In genomic region chr11:68140496-68141246, GRCh38 we compare ENCODE assay signal across 14 cellular contexts. TPM values are rescaled to one million over a fixed set of nuclear protein-coding genes. Genes with fewer than 3 reads are reported as not detected.
DNase-seq lines count a peak whose midpoint lies in the region; ATAC-seq, FAIRE-seq and TF ChIP-seq lines count a peak whose summit lies in the region.
"Had no signal": no experiment of that assay in that cellular context is flagged by ENCODE, and none has a peak within 500 bp of the region (broad histone marks: within the 10 kb centered on the region; RNA-seq: fewer than 3 reads in every experiment).

No MANE protein-coding gene starts in this region.

- H3K4me3 ChIP-seq in Panc1 (ENCODE audit: low read depth in 2 of 2, low read length in 2 of 2) (no peak overlapping the region), MM.1S (ENCODE audit: low read length) (no peak overlapping the region), left ventricle myocardium inferior (no peak overlapping the region)
- H3K4me3 ChIP-seq: transverse colon had no signal

- TF ChIP-seq CTCF in C4-2B (conservative IDR thresholded peaks at IDR 0.05) = no peak
- no peak for TF ChIP-seq CTCF in Panc1 (IDR thresholded peaks at IDR 0.05)
- TF ChIP-seq CTCF in MM.1S (IDR thresholded peaks at IDR 0.05; ENCODE audit: low read length) = no peak
- TF ChIP-seq CTCF in left ventricle myocardium inferior (IDR thresholded peaks at IDR 0.05; ENCODE audit: borderline replicate concordance) = no peak
- no peak for TF ChIP-seq CTCF in D721Med (IDR thresholded peaks at IDR 0.05; ENCODE audit: insufficient read depth, missing control alignments)

- DNase-seq in NAMALWA (ENCODE audit: low spot score) = peak; percentile 53
- no peak for DNase-seq in Panc1 (ENCODE audit: low read depth, low spot score)
- DNase-seq in MM.1S = no peak
- DNase-seq in left ventricle myocardium inferior = no peak
- DNase-seq in D721Med (ENCODE audit: insufficient read length, low spot score) = no peak
- DNase-seq in iPS-NIHi7 (ENCODE audit: extremely low spot score) = no peak
- DNase-seq: activated CD4-positive, alpha-beta T cell treated with anti-CD3 and anti-CD28 coated beads, Interleukin-2, amount 50 U/mL, for 4 hours; left ventricle myocardium superior; MV-4-11; natural killer cell; SHP77 treated with DMSO at 0.1 percent for 48 hours; transverse colon had no signal

- no TSS peak for BruUV-seq in Panc1 (replicated peaks; lab: Mats Ljungman, UMichigan)

- H2AFZ ChIP-seq in MM.1S (ENCODE audit: low read length) = no peak overlapping the region

- intact Hi-C loops in Panc1 (cut with micrococcal nuclease; ENCODE audit: unreplicated experiment) (no loop called here), left ventricle myocardium inferior (cut with micrococcal nuclease) (no loop called here)

- POLR2A ChIA-PET in Panc1 (lab: Charles Lee) = no interaction called here

- no peak for ATAC-seq in Panc1
- ATAC-seq: left ventricle myocardium superior, natural killer cell had no signal

- no peak overlapping the region for H3K9ac ChIP-seq in MM.1S (ENCODE audit: low read length)

- no peak for FAIRE-seq in D721Med (lab: Jason Lieb, UNC)

- H3K36me3 ChIP-seq in Panc1 (ENCODE audit: control insufficient read depth, insufficient read depth, low read length) (no peaks in the 10 kb centered on the region), MM.1S (replicated peaks; ENCODE audit: insufficient read depth, low read length) (no peaks in the 10 kb centered on the region), left ventricle myocardium inferior (no peaks in the 10 kb centered on the region)
- H3K36me3 ChIP-seq: transverse colon had no signal

- 0 out of 2 replicates have a peak, but pooled peaks cover 3% of the 10 kb centered on the region for H3F3A ChIP-seq in MM.1S (ENCODE audit: insufficient read depth, low read length)

- H3K27ac ChIP-seq in C4-2B = peak overlapping the region; percentile 74
- peak overlapping the region; percentile 0; the same call in 1 of the 2 replicates for H3K27ac ChIP-seq in Panc1 (ENCODE audit: low read length)
- H3K27ac ChIP-seq in layer of hippocampus (ENCODE audit: low read depth, low read length) = peak overlapping the region; percentile 68
- no peak overlapping the region for H3K27ac ChIP-seq in MM.1S (ENCODE audit: low read length)
- no peak overlapping the region for H3K27ac ChIP-seq in left ventricle myocardium inferior (replicated peaks)
- H3K27ac ChIP-seq: transverse colon had no signal

- no peak overlapping the region for H3K4me2 ChIP-seq in MM.1S (ENCODE audit: low read depth, low read length)

- no peaks in the 10 kb centered on the region for H3K9me3 ChIP-seq in Panc1 (ENCODE audit: control insufficient read depth, insufficient read depth, low read depth, low read length)
- H3K9me3 ChIP-seq in MM.1S (replicated peaks; ENCODE audit: insufficient read depth, low read length) = no peaks in the 10 kb centered on the region
- no peaks in the 10 kb centered on the region for H3K9me3 ChIP-seq in left ventricle myocardium inferior (replicated peaks)
- H3K9me3 ChIP-seq: transverse colon had no signal

- CTCF ChIA-PET in Panc1 (lab: Charles Lee) = interaction anchor here (0.6 kb wide), 1 partner anchor 69 kb away, joined by 6 read pairs; no protein-coding TSS in a partner anchor

- H3K4me1 ChIP-seq in Panc1 (ENCODE audit: control insufficient read depth, insufficient read depth, low read length) = peaks cover 25% of the 10 kb centered on the region
- peaks cover 19% of the 10 kb centered on the region for H3K4me1 ChIP-seq in MM.1S (ENCODE audit: low read length)
- H3K4me1 ChIP-seq in left ventricle myocardium inferior = peaks cover 27% of the 10 kb centered on the region

- in situ Hi-C loops in Panc1 (cut with HindIII; ENCODE audit: low pct_unique_long_range_greater_than_20kb, low sequenced_read_pairs) = no loop called here

- H3K27me3 ChIP-seq in Panc1 (ENCODE audit: control insufficient read depth, insufficient read depth, low read length) = no peaks in the 10 kb centered on the region
- no peaks in the 10 kb centered on the region for H3K27me3 ChIP-seq in layer of hippocampus (ENCODE audit: control insufficient read depth, insufficient read depth, low read length)
- no peaks in the 10 kb centered on the region for H3K27me3 ChIP-seq in MM.1S (replicated peaks; ENCODE audit: insufficient read depth, low read length)
- no peaks in the 10 kb centered on the region for H3K27me3 ChIP-seq in left ventricle myocardium inferior (ENCODE audit: low read depth)
- H3K27me3 ChIP-seq: transverse colon had no signal

- no peaks in the 10 kb centered on the region for H4K20me1 ChIP-seq in MM.1S (ENCODE audit: insufficient read depth, low read length)

- no peaks in the 10 kb centered on the region for H3K79me2 ChIP-seq in MM.1S (ENCODE audit: low read length)

- H3K9me2 ChIP-seq in MM.1S (replicated peaks; ENCODE audit: insufficient read depth, low read length) = no peaks in the 10 kb centered on the region

RNA-seq across cellular contexts. Expression of gene CHKA, which starts 19.5 kb away (rescaled TPM):
- total RNA-seq in Panc1 (2021; ENCODE audit: unreplicated experiment) = 136 TPM
- 60.6 TPM for polyA plus RNA-seq in Panc1 (2012; ENCODE audit: insufficient read length)
- 8.7 TPM for total RNA-seq in left ventricle myocardium inferior

Comparison
In these comparisons a context has a peak if more than half of its experiments do, and no peak if none do; other contexts are left out.
1. H3K27ac ChIP-seq: peak in C4-2B (single experiment), Panc1 (single experiment) and layer of hippocampus (single experiment); none in MM.1S (single experiment) and left ventricle myocardium inferior (single experiment).
2. RNA of gene CHKA, which starts 19.5 kb away (total RNA-seq): 136 TPM in Panc1 (single experiment); 8.7 TPM in left ventricle myocardium inferior (single experiment); every median in the first group is over 10 times any median in the second.